Comparison of ENCODE assay signal across 9 cellular contexts in the genomic region with DNA sequence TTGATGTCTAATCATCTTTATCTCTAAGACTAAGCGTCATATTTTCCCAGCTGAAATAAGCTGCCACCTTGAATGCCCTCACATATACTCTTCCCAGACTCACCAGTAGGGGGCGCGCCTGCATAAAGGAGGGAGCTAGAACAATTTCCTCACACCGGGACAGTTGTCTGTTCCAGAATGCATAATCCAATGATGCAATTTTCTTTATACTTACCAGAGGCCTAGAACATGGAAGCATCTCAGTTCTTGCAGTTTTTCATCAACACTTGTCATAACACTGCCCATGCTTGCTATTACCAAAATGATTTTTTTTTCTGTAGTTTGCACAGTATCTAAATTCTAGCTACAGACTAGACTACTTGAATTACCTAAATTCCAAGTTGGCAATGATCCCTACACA.
DNase-seq lines count a peak whose midpoint lies in the region; ATAC-seq lines count a peak whose summit lies in the region.
"Had no signal": no experiment of that assay in that cellular context is flagged by ENCODE, and none has a peak within 500 bp of the region (broad histone marks: within the 10 kb centered on the region; RNA-seq: fewer than 3 reads in every experiment).

No MANE protein-coding gene starts in this region.

- H3K27me3 Mint-ChIP-seq in activated CD4-positive, alpha-beta memory T cell treated with anti-CD3 and anti-CD28 coated beads, Interleukin-2, amount 10 ng/mL, durations not matched to agents 7 days and 5 days: no peaks in the 10 kb centered on the region

- CTCF ChIA-PET in activated CD4-positive, alpha-beta memory T cell treated with anti-CD3 and anti-CD28 coated beads, Interleukin-2, amount 10 ng/mL, durations not matched to agents 7 days and 5 days (lab: Charles Lee): interaction anchor here (0.6 to 4.7 kb wide), 32 partner anchors 8 to 576 kb away, joined by 3 to 99 read pairs (median 4); no protein-coding TSS in a partner anchor

- no peak overlapping the region for H2AK5ac ChIP-seq in mesenchymal stem cell (ENCODE audit: low read length, severe bottlenecking)

- H3K9ac ChIP-seq in mesenchymal stem cell (ENCODE audit: low read length): peak overlapping the region; percentile 13
- H3K9ac ChIP-seq: BLaER1 treated with 17β-estradiol and CSF1 and Interleukin-3, amounts not matched to agents 10 nM and 100 nM had no signal

- H2BK12ac ChIP-seq in mesenchymal stem cell (ENCODE audit: low read length in 2 of 2): no peak overlapping the region

- H3K4me1 ChIP-seq in effector memory CD4-positive, alpha-beta T cell (ENCODE audit: control insufficient read depth, insufficient read depth, low read length, poor library complexity, severe bottlenecking): no peaks in the 10 kb centered on the region
- H3K4me1 ChIP-seq in mesenchymal stem cell (ENCODE audit: control insufficient read depth, insufficient read depth, low read depth, low read length): no peaks in the 10 kb centered on the region

- H3K9me3 Mint-ChIP-seq in activated CD4-positive, alpha-beta memory T cell treated with anti-CD3 and anti-CD28 coated beads, Interleukin-2, amount 10 ng/mL, durations not matched to agents 7 days and 5 days: no peaks in the 10 kb centered on the region

- WGBS in mesenchymal stem cell: 11% methylated on average over 4 of the region's 4 CpGs

- H3K4ac ChIP-seq in mesenchymal stem cell (ENCODE audit: low read depth in 1 of 2, low read length in 2 of 2): no peak overlapping the region

- no peak overlapping the region for H3K4me2 ChIP-seq in mesenchymal stem cell (ENCODE audit: low read length, poor library complexity, severe bottlenecking)
- H3K4me2 ChIP-seq: BLaER1 treated with 17β-estradiol and CSF1 and Interleukin-3, amounts not matched to agents 10 nM and 100 nM had no signal

- no peak overlapping the region for H3K23ac ChIP-seq in mesenchymal stem cell (ENCODE audit: low read length in 2 of 2)

- H3K36me3 Mint-ChIP-seq in activated CD4-positive, alpha-beta memory T cell treated with anti-CD3 and anti-CD28 coated beads, Interleukin-2, amount 10 ng/mL, durations not matched to agents 7 days and 5 days (ENCODE audit: low read depth): no peaks in the 10 kb centered on the region

- H3K4me3 ChIP-seq in effector memory CD4-positive, alpha-beta T cell (ENCODE audit: insufficient read depth, low read depth, low read length, poor library complexity, severe bottlenecking): no peak overlapping the region
- no peak overlapping the region for H3K4me3 ChIP-seq in mesenchymal stem cell (ENCODE audit: insufficient read depth in 1 of 2, low read depth in 1 of 2, low read length in 2 of 2)
- H3K4me3 ChIP-seq: BLaER1 treated with 17β-estradiol and CSF1 and Interleukin-3, amounts not matched to agents 10 nM and 100 nM had no signal

- POLR2A ChIA-PET in activated CD4-positive, alpha-beta memory T cell treated with anti-CD3 and anti-CD28 coated beads, Interleukin-2, amount 10 ng/mL, durations not matched to agents 7 days and 5 days (lab: Charles Lee): interaction anchor here (1.2 kb wide), 1 partner anchor 289 kb away, joined by 3 read pairs; a partner anchor contains a TSS

- no peaks in the 10 kb centered on the region for H3K9me3 ChIP-seq in effector memory CD4-positive, alpha-beta T cell (ENCODE audit: control insufficient read depth, low read length)
- H3K9me3 ChIP-seq in mesenchymal stem cell (ENCODE audit: control insufficient read depth, low read length): peaks cover 6% of the 10 kb centered on the region
- H3K9me3 ChIP-seq: BLaER1 treated with 17β-estradiol and CSF1 and Interleukin-3, amounts not matched to agents 10 nM and 100 nM had no signal

- H3K27ac ChIP-seq in effector memory CD4-positive, alpha-beta T cell (ENCODE audit: insufficient read depth, low read length, poor library complexity, severe bottlenecking): no peak overlapping the region
- H3K27ac ChIP-seq in mesenchymal stem cell (ENCODE audit: low read length, poor library complexity, severe bottlenecking): no peak overlapping the region
- H3K27ac ChIP-seq: BLaER1 treated with 17β-estradiol and CSF1 and Interleukin-3, amounts not matched to agents 10 nM and 100 nM had no signal

- no peak overlapping the region for H3K18ac ChIP-seq in mesenchymal stem cell (ENCODE audit: low read depth in 1 of 2, low read length in 2 of 2)

- no peak overlapping the region for H2BK15ac ChIP-seq in mesenchymal stem cell (ENCODE audit: low read depth, poor library complexity, severe bottlenecking)

- no peak overlapping the region for H3K4me3 Mint-ChIP-seq in activated CD4-positive, alpha-beta memory T cell treated with anti-CD3 and anti-CD28 coated beads, Interleukin-2, amount 10 ng/mL, durations not matched to agents 7 days and 5 days

- peak; percentile 50 to 60 for DNase-seq in NCI-H524 (lab: John Stamatoyannopoulos, UW)
- no peak for DNase-seq in NCI-H524 treated with DMSO at 0.1 percent for 48 hours (lab: John Stamatoyannopoulos, UW)
- DNase-seq in NCI-H69 (lab: John Stamatoyannopoulos, UW): peak; percentile 85
- DNase-seq in activated CD4-positive, alpha-beta memory T cell treated with anti-CD3 and anti-CD28 coated beads, Interleukin-2, amount 10 ng/mL, durations not matched to agents 7 days and 5 days: peak; percentile 77
- DNase-seq in effector memory CD4-positive, alpha-beta T cell: peak; percentile 4 to 46 (median 27)
- peak; percentile 56 for DNase-seq in mesenchymal stem cell
- DNase-seq in stimulated activated CD8-positive, alpha-beta memory T cell treated with anti-CD3 and anti-CD28 coated beads, Interleukin-2, amount 100 ng/mL, for 1 hour (ENCODE audit: low read depth in 2 of 2): peak; percentile 13 to 36

- peaks cover 4% of the 10 kb centered on the region for H3K4me1 Mint-ChIP-seq in activated CD4-positive, alpha-beta memory T cell treated with anti-CD3 and anti-CD28 coated beads, Interleukin-2, amount 10 ng/mL, durations not matched to agents 7 days and 5 days

- H3K27ac Mint-ChIP-seq in activated CD4-positive, alpha-beta memory T cell treated with anti-CD3 and anti-CD28 coated beads, Interleukin-2, amount 10 ng/mL, durations not matched to agents 7 days and 5 days: no peak overlapping the region

- no peak overlapping the region for H3K14ac ChIP-seq in mesenchymal stem cell (ENCODE audit: low read length in 2 of 2)

- H3K36me3 ChIP-seq in effector memory CD4-positive, alpha-beta T cell (ENCODE audit: control insufficient read depth, insufficient read depth, low read length): no peaks in the 10 kb centered on the region
- no peaks in the 10 kb centered on the region for H3K36me3 ChIP-seq in mesenchymal stem cell (ENCODE audit: control insufficient read depth in 1 of 2, insufficient read depth in 2 of 2, low read depth in 1 of 2, low read length in 2 of 2)
- H3K36me3 ChIP-seq: BLaER1 treated with 17β-estradiol and CSF1 and Interleukin-3, amounts not matched to agents 10 nM and 100 nM had no signal

- no peaks in the 10 kb centered on the region for H3K27me3 ChIP-seq in effector memory CD4-positive, alpha-beta T cell (replicated peaks; ENCODE audit: control insufficient read depth, insufficient read depth, low read length, poor library complexity, severe bottlenecking)
- H3K27me3 ChIP-seq in mesenchymal stem cell (ENCODE audit: control insufficient read depth in 1 of 2, insufficient read depth in 1 of 2, low read length in 2 of 2): peaks cover 0 to 7% of the 10 kb centered on the region in 2 experiments
- H3K27me3 ChIP-seq: BLaER1 treated with 17β-estradiol and CSF1 and Interleukin-3, amounts not matched to agents 10 nM and 100 nM had no signal

- no peaks in the 10 kb centered on the region for H3K79me1 ChIP-seq in mesenchymal stem cell (replicated peaks; ENCODE audit: low read length, poor library complexity, severe bottlenecking)

- H4K8ac ChIP-seq in mesenchymal stem cell (ENCODE audit: low read length): no peak overlapping the region

- no peak overlapping the region for H2AFZ ChIP-seq in mesenchymal stem cell (ENCODE audit: low read depth, low read length)

- H2BK120ac ChIP-seq in mesenchymal stem cell (ENCODE audit: low read depth, low read length): no peak overlapping the region

- no peak overlapping the region for H4K91ac ChIP-seq in mesenchymal stem cell (ENCODE audit: low read length)

- H2BK5ac ChIP-seq in mesenchymal stem cell (ENCODE audit: low read depth, low read length, poor library complexity, severe bottlenecking): no peak overlapping the region

- ATAC-seq in HG03342 (IDR thresholded peaks at IDR 0.05; ENCODE audit: unreplicated experiment): peak; percentile 80
